ENCODE assay signal across 2 cellular contexts in the genomic region with DNA sequence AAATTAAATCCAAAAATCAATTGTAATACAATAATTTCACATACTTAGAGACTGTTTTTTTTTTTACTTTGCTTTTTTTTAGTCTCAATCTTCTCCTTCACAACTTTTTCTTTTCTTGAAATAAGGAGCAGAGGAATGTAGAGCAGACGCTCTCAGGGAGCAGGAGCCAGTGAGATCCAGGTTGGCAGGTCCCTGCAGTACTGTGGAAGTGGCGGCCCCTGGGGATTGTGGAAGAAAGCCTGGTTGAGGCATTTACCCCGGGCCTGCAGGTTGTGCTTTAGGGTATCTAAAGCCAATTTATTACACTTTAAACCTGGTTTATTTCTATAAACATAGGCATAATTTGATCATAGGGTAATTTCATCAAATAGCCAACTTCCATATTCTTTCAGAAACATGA.
TF ChIP-seq lines count a peak whose summit lies in the region.

No MANE protein-coding gene starts in this region.

TF ChIP-seq in GM23338, 12 proteins besides CTCF, POLR2A, EP300 and RAD21 (continues in another document):
- TF ChIP-seq ZNF331 (CRISPR knock-in tag; IDR thresholded peaks at IDR 0.05; ENCODE audit: low read depth): no peak
- no peak for TF ChIP-seq EZH2phosphoT487 (IDR thresholded peaks at IDR 0.05; ENCODE audit: unreplicated experiment)
- TF ChIP-seq, protein P1, sequence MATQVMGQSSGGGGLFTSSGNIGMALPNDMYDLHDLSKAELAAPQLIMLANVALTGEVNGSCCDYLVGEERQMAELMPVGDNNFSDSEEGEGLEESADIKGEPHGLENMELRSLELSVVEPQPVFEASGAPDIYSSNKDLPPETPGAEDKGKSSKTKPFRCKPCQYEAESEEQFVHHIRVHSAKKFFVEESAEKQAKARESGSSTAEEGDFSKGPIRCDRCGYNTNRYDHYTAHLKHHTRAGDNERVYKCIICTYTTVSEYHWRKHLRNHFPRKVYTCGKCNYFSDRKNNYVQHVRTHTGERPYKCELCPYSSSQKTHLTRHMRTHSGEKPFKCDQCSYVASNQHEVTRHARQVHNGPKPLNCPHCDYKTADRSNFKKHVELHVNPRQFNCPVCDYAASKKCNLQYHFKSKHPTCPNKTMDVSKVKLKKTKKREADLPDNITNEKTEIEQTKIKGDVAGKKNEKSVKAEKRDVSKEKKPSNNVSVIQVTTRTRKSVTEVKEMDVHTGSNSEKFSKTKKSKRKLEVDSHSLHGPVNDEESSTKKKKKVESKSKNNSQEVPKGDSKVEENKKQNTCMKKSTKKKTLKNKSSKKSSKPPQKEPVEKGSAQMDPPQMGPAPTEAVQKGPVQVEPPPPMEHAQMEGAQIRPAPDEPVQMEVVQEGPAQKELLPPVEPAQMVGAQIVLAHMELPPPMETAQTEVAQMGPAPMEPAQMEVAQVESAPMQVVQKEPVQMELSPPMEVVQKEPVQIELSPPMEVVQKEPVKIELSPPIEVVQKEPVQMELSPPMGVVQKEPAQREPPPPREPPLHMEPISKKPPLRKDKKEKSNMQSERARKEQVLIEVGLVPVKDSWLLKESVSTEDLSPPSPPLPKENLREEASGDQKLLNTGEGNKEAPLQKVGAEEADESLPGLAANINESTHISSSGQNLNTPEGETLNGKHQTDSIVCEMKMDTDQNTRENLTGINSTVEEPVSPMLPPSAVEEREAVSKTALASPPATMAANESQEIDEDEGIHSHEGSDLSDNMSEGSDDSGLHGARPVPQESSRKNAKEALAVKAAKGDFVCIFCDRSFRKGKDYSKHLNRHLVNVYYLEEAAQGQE (IDR thresholded peaks at IDR 0.05; ENCODE audit: unreplicated experiment): no peak
- no peak for TF ChIP-seq STAT1 (IDR thresholded peaks at IDR 0.05; ENCODE audit: unreplicated experiment)
- TF ChIP-seq EZH2 (IDR thresholded peaks at IDR 0.05; ENCODE audit: low read depth, unreplicated experiment): no peak
- TF ChIP-seq, protein P2, sequence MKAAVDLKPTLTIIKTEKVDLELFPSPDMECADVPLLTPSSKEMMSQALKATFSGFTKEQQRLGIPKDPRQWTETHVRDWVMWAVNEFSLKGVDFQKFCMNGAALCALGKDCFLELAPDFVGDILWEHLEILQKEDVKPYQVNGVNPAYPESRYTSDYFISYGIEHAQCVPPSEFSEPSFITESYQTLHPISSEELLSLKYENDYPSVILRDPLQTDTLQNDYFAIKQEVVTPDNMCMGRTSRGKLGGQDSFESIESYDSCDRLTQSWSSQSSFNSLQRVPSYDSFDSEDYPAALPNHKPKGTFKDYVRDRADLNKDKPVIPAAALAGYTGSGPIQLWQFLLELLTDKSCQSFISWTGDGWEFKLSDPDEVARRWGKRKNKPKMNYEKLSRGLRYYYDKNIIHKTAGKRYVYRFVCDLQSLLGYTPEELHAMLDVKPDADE (IDR thresholded peaks at IDR 0.05): no peak
- TF ChIP-seq JUNB (IDR thresholded peaks at IDR 0.05; ENCODE audit: unreplicated experiment): no peak
- TF ChIP-seq ZNF114 (CRISPR knock-in tag; IDR thresholded peaks at IDR 0.05): no peak
- no peak for TF ChIP-seq POLR2AphosphoS5 (IDR thresholded peaks at IDR 0.05; ENCODE audit: low read depth)
- TF ChIP-seq CREB1 (CRISPR knock-in tag; IDR thresholded peaks at IDR 0.05; ENCODE audit: low read depth): no peak

TF ChIP-seq in K562, 482 proteins besides CTCF, POLR2A, EP300 and RAD21:
- TF ChIP-seq ZNF3 (CRISPR knock-in tag; IDR thresholded peaks at IDR 0.05) (no peak), NFE2 (IDR thresholded peaks at IDR 0.05; ENCODE audit: low read depth) (no peak), XRCC5 (IDR thresholded peaks at IDR 0.05; ENCODE audit: low read depth, low read length) (no peak), XRCC3 (IDR thresholded peaks at IDR 0.05) (no peak), BCOR (IDR thresholded peaks at IDR 0.05) (no peak), MEF2A (IDR thresholded peaks at IDR 0.05; ENCODE audit: control insufficient read depth, low read depth, low read length) (no peak), YBX1 (IDR thresholded peaks at IDR 0.05) (no peak), RFX7 (CRISPR knock-in tag; IDR thresholded peaks at IDR 0.05) (no peak), HDAC1 (IDR thresholded peaks at IDR 0.05) (no peak), HMGN3 (IDR thresholded peaks at IDR 0.05; ENCODE audit: borderline replicate concordance, extremely low read depth, insufficient read length, low read depth, low read length) (no peak), TGIF2 (CRISPR knock-in tag; IDR thresholded peaks at IDR 0.05) (no peak)
